8 cellular contexts compared by ENCODE assay signal in genomic region chr16:77213542-77214108, GRCh38. TPM values are rescaled to one million over a fixed set of nuclear protein-coding genes. Genes with fewer than 3 reads are reported as not detected.
DNase-seq lines count a peak whose midpoint lies in the region; ATAC-seq, FAIRE-seq and TF ChIP-seq lines count a peak whose summit lies in the region.

No MANE protein-coding gene starts in this region.

- CTCF ChIA-PET in H1 (lab: Charles Lee; ENCODE audit: partially characterized antibody): interaction anchor here (1.2 to 1.7 kb wide), 3 partner anchors 9 to 15 kb away, joined by 3 to 11 read pairs (median 3); partner anchors contain the start of gene SYCE1L

- TF ChIP-seq CTCF in H1 (IDR thresholded peaks at IDR 0.05; ENCODE audit: control extremely low read depth in 1 of 3, insufficient read depth in 1 of 3, low read depth in 1 of 3, low read length in 3 of 3): no peak
- TF ChIP-seq CTCF in D721Med (IDR thresholded peaks at IDR 0.05; ENCODE audit: insufficient read depth, missing control alignments): no peak

- no peak overlapping the region for H2BK120ac ChIP-seq in H1 (replicated peaks; ENCODE audit: low read depth, low read length)

- WGBS in H1 (ENCODE audit: extremely low coverage in 1 of 2, insufficient coverage in 1 of 2, insufficient read length in 1 of 2, insufficient replicate concordance in 2 of 2, low coverage in 1 of 2, low lambda C conversion rate in 2 of 2, missing lambda C conversion rate in 1 of 2), 2 experiments: 94% methylated on average over 15 of the region's 15 CpGs; no CpG with 5 or more reads in 1 of the 2 experiments

- no peaks in the 10 kb centered on the region for H3K79me2 ChIP-seq in H1 (ENCODE audit: control insufficient read depth in 1 of 2, insufficient read depth in 2 of 2, low read length in 2 of 2)

- H3K36me3 ChIP-seq in ES-I3 (ENCODE audit: insufficient read depth, low read length) (no peaks in the 10 kb centered on the region), H1 (ENCODE audit: control insufficient read depth in 2 of 4, insufficient read depth in 4 of 4, low read length in 3 of 4) (no peaks in the 10 kb centered on the region)

- FAIRE-seq in H1 (lab: Jason Lieb, UNC) (no peak), D721Med (lab: Jason Lieb, UNC) (no peak)

- peak overlapping the region; percentile 75 to 87 for H3K4me2 ChIP-seq in H1 (ENCODE audit: insufficient read depth in 1 of 2, low read depth in 2 of 2, low read length in 2 of 2)

- H3K27me3 ChIP-seq in H1 (replicated peaks in 1 of 4; ENCODE audit: control insufficient read depth in 3 of 4, extremely low read depth in 1 of 4, insufficient read depth in 3 of 4, low read length in 3 of 4): no peaks in the 10 kb centered on the region; a peak in 1 of 7 replicates

- H3K79me1 ChIP-seq in H1 (ENCODE audit: low read depth, low read length): no peaks in the 10 kb centered on the region; the same call in 1 of the 2 replicates

- no peak for TF ChIP-seq POLR2A in H1 (IDR thresholded peaks at IDR 0.05; ENCODE audit: control extremely low read depth in 1 of 2, low read depth in 2 of 2, low read length in 2 of 2)

- H4K5ac ChIP-seq in H1 (ENCODE audit: insufficient read length, low read depth, low read length): no peak overlapping the region

- no peaks in the 10 kb centered on the region for H3K9me3 ChIP-seq in ES-I3 (ENCODE audit: control insufficient read depth, insufficient read depth, low read length)
- H3K9me3 ChIP-seq in H1 (ENCODE audit: insufficient read depth in 2 of 2, low read depth in 1 of 2, low read length in 1 of 2): no peaks in the 10 kb centered on the region

- no peak overlapping the region for H3K14ac ChIP-seq in H1 (ENCODE audit: insufficient read length)

- no peak overlapping the region for H2BK20ac ChIP-seq in H1 (ENCODE audit: low read length)

- DNase-seq in NCI-H460 (ENCODE audit: extremely low read depth, low read depth): peak; percentile 91
- DNase-seq in H1 (ENCODE audit: low read depth in 1 of 2, low spot score in 2 of 2): no peak
- DNase-seq in non-pigmented ciliary epithelial cell (ENCODE audit: low read depth): peak; percentile 81
- no peak for DNase-seq in D721Med (ENCODE audit: insufficient read length, low spot score)
- no peak for DNase-seq in NAMALWA (ENCODE audit: low spot score)

- H3K18ac ChIP-seq in H1 (ENCODE audit: extremely low read depth, low read length): no peak overlapping the region

- H3K4me1 ChIP-seq in ES-I3 (ENCODE audit: insufficient read depth, low read length): peaks cover 9% of the 10 kb centered on the region
- peaks cover 0 to 16% (median 11%) of the 10 kb centered on the region in 4 experiments; a peak in 6 of 7 replicates for H3K4me1 ChIP-seq in H1 (replicated peaks in 1 of 4; ENCODE audit: control insufficient read depth in 3 of 4, insufficient read depth in 4 of 4, low read length in 3 of 4)

- no peak overlapping the region for H2AFZ ChIP-seq in H1 (ENCODE audit: low read length)

- no peak for TF ChIP-seq EP300 in H1 (IDR thresholded peaks at IDR 0.05; ENCODE audit: borderline replicate concordance in 1 of 2, low read depth in 2 of 2, low read length in 2 of 2)

- H2BK12ac ChIP-seq in H1 (ENCODE audit: low read depth, low read length): 0 out of 2 replicates have a peak overlapping the region, but pooled peaks have one; percentile 31

- ATAC-seq in HG03432 (IDR thresholded peaks at IDR 0.05; ENCODE audit: unreplicated experiment) (no peak), GM21723 (IDR thresholded peaks at IDR 0.05; ENCODE audit: unreplicated experiment) (no peak)

- no peak for TF ChIP-seq RAD21 in H1 (IDR thresholded peaks at IDR 0.05 in 1 of 2, conservative IDR thresholded peaks at IDR 0.05 in 1 of 2; ENCODE audit: low read depth in 2 of 2, low read length in 2 of 2)

- H3K9ac ChIP-seq in ES-I3 (ENCODE audit: low read depth, low read length) (peak overlapping the region; percentile 74; the same call in 1 of the 2 replicates), H1 (replicated peaks in 1 of 4; ENCODE audit: extremely low read depth in 1 of 4, low read depth in 3 of 4, low read length in 3 of 4) (no peak overlapping the region; a peak in 1 of 7 replicates)

- peak overlapping the region; percentile 47 for H3K56ac ChIP-seq in H1 (replicated peaks; ENCODE audit: insufficient read length, low read depth, low read length)

- H3K4ac ChIP-seq in H1 (replicated peaks; ENCODE audit: insufficient read length, low read depth, low read length): no peak overlapping the region

- no peak overlapping the region for H3K23ac ChIP-seq in H1 (ENCODE audit: insufficient read length)

- peaks cover 5% of the 10 kb centered on the region; the same call in 1 of the 2 replicates for H3K23me2 ChIP-seq in H1 (ENCODE audit: low read depth, low read length)

- 0 out of 2 replicates have a peak overlapping the region, but pooled peaks have one; percentile 34 for H2BK15ac ChIP-seq in H1 (ENCODE audit: low read length)

- no peak overlapping the region for H2BK5ac ChIP-seq in H1 (ENCODE audit: low read depth, low read length)

- peak overlapping the region; percentile 53 to 84 (median 74); a peak in 5 of 8 replicates for H3K4me3 ChIP-seq in H1 (ENCODE audit: extremely low read depth in 1 of 4, insufficient read depth in 2 of 4, low read depth in 3 of 4, low read length in 4 of 4)

- H4K20me1 ChIP-seq in H1 (replicated peaks in 1 of 2; ENCODE audit: control insufficient read depth in 1 of 2, insufficient read depth in 2 of 2, low read length in 2 of 2): no peaks in the 10 kb centered on the region

- H4K8ac ChIP-seq in H1 (ENCODE audit: extremely low read depth, insufficient read depth, low read length): peak overlapping the region; percentile 69

- no peak overlapping the region for H2AK5ac ChIP-seq in H1 (ENCODE audit: low read depth, low read length)

- POLR2A ChIA-PET in H1 (lab: Charles Lee; ENCODE audit: partially characterized antibody): interaction anchor here (1.8 to 2.4 kb wide), 3 partner anchors 9 to 23 kb away, joined by 7 to 15 read pairs (median 7); partner anchors contain the start of gene MON1B

- no peak overlapping the region for H4K91ac ChIP-seq in H1 (replicated peaks; ENCODE audit: insufficient read length, low read length)

- no peak overlapping the region for H3K27ac ChIP-seq in H1 (ENCODE audit: low read depth, low read length)

TF ChIP-seq in H1, 55 proteins besides CTCF, POLR2A, EP300 and RAD21 (continues in another document):
- no peak for TF ChIP-seq SP2 (IDR thresholded peaks at IDR 0.05; ENCODE audit: low read length)
- TF ChIP-seq CEBPB (IDR thresholded peaks at IDR 0.05; ENCODE audit: low read depth, low read length): no peak

RNA-seq across cellular contexts. Expression of gene SYCE1L, which starts 14.4 kb away (rescaled TPM):
- 0.45 and 1.4 TPM in 2 replicates for total RNA-seq in NCI-H460 (2014; rRNA removed; shearing (Covaris generic))
- not detected in 2 replicates for polyA plus RNA-seq in NCI-H460 (2014; cell fraction: nucleus; rRNA removed)
- total RNA-seq in H1 (2021; fragmentation: NEBNext Ultra II Directional; extraction: Animal tissue kit (Norgen Biotek cat#: 25700)): 5.8 and 10.0 TPM in 2 replicates
- 2.6 and 6.8 TPM in 2 replicates for polyA plus RNA-seq in H1 (2011; rRNA removed)
- polyA plus RNA-seq in H1 (2011; cell fraction: cytosol; rRNA removed): 1.5 TPM
- polyA plus RNA-seq in H1 (2011; cell fraction: nucleus; rRNA removed): 27.2 TPM
- polyA plus RNA-seq in H1 (2012, experiment 1 of 2): 1.8 to 20.9 TPM (median 2.9 TPM) in 4 replicates
- polyA plus RNA-seq in H1 (2012, experiment 2 of 2): 0.37 TPM
- polyA plus RNA-seq in H1 (2013, experiment 1 of 2): 8.9 TPM
- polyA plus RNA-seq in H1 (2013, experiment 2 of 2): 5.8 TPM
- polyA minus RNA-seq in H1 (2011; rRNA and poly(A)+ RNA removed): not detected in 2 replicates
- polyA minus RNA-seq in H1 (2011; cell fraction: cytosol; rRNA and poly(A)+ RNA removed): not detected
- 2.2 TPM for polyA minus RNA-seq in H1 (2011; cell fraction: nucleus; rRNA and poly(A)+ RNA removed)

RNA-seq across cellular contexts. Expression of gene MON1B, which starts 22.6 kb away (rescaled TPM):
- total RNA-seq in NCI-H460 (2014; rRNA removed; shearing (Covaris generic)): 10.2 and 13.8 TPM in 2 replicates
- polyA plus RNA-seq in NCI-H460 (2014; cell fraction: nucleus; rRNA removed): 12.8 and 19.3 TPM in 2 replicates
- total RNA-seq in H1 (2021; fragmentation: NEBNext Ultra II Directional; extraction: Animal tissue kit (Norgen Biotek cat#: 25700)): 44.2 and 45.9 TPM in 2 replicates
- 20.0 and 42.4 TPM in 2 replicates for polyA plus RNA-seq in H1 (2011; rRNA removed)
- polyA plus RNA-seq in H1 (2011; cell fraction: cytosol; rRNA removed): 23.9 TPM
- 62.1 TPM for polyA plus RNA-seq in H1 (2011; cell fraction: nucleus; rRNA removed)
- 20.1 to 31.4 TPM (median 27.4 TPM) in 4 replicates for polyA plus RNA-seq in H1 (2012, experiment 1 of 2)
- 13.4 TPM for polyA plus RNA-seq in H1 (2012, experiment 2 of 2)
- polyA plus RNA-seq in H1 (2013, experiment 1 of 2): 20.7 TPM
- polyA plus RNA-seq in H1 (2013, experiment 2 of 2): 18.6 TPM
- polyA minus RNA-seq in H1 (2011; rRNA and poly(A)+ RNA removed): 19.3 and 19.6 TPM in 2 replicates
- 15.5 TPM for polyA minus RNA-seq in H1 (2011; cell fraction: cytosol; rRNA and poly(A)+ RNA removed)
- polyA minus RNA-seq in H1 (2011; cell fraction: nucleus; rRNA and poly(A)+ RNA removed): 23.6 TPM

Comparison
In these comparisons a context has a peak if more than half of its experiments do, and no peak if none do; other contexts are left out.
1. DNase-seq: peak in NCI-H460 (single experiment) and non-pigmented ciliary epithelial cell (single experiment); none in H1 (0 of 2), D721Med (single experiment) and NAMALWA (single experiment).